In the genomic region with DNA sequence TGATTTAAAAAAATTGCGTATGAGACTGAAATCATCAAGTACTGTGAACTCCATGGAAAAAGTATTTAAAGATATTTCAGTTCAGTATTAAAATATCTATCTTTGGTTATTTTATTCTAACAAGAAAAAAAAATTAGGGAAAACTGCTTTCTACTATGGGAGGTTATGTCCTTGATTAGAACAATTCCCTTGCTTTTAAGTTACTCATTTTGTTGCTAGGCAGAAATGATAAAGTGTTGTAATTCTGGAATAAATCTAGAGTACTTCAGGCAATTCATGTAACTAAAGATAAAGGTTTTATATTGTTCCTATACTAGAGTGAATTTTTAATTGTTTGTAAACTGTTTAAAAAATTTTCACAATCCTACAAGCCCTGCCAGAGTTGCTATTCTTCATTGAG, we compare ENCODE assay signal across 1 cellular context.
TF ChIP-seq lines count a peak whose summit lies in the region.

No MANE protein-coding gene starts in this region.

TF ChIP-seq in SK-N-SH treated with all-trans-retinoic acid at 6 μM for 48 hours, 23 proteins besides CTCF, POLR2A, EP300 and RAD21 (continued from another document):
- TF ChIP-seq, protein P1, sequence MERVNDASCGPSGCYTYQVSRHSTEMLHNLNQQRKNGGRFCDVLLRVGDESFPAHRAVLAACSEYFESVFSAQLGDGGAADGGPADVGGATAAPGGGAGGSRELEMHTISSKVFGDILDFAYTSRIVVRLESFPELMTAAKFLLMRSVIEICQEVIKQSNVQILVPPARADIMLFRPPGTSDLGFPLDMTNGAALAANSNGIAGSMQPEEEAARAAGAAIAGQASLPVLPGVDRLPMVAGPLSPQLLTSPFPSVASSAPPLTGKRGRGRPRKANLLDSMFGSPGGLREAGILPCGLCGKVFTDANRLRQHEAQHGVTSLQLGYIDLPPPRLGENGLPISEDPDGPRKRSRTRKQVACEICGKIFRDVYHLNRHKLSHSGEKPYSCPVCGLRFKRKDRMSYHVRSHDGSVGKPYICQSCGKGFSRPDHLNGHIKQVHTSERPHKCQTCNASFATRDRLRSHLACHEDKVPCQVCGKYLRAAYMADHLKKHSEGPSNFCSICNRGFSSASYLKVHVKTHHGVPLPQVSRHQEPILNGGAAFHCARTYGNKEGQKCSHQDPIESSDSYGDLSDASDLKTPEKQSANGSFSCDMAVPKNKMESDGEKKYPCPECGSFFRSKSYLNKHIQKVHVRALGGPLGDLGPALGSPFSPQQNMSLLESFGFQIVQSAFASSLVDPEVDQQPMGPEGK (CRISPR knock-in tag; IDR thresholded peaks at IDR 0.05; ENCODE audit: borderline replicate concordance), result no peak
- no peak for TF ChIP-seq PPARA (CRISPR knock-in tag; IDR thresholded peaks at IDR 0.05; ENCODE audit: borderline replicate concordance)
- no peak for TF ChIP-seq RARB (CRISPR knock-in tag; IDR thresholded peaks at IDR 0.05)
- TF ChIP-seq SNAI2 (CRISPR knock-in tag; IDR thresholded peaks at IDR 0.05), result no peak
- no peak for TF ChIP-seq CSDC2 (CRISPR knock-in tag; IDR thresholded peaks at IDR 0.05)
- TF ChIP-seq, protein P2, sequence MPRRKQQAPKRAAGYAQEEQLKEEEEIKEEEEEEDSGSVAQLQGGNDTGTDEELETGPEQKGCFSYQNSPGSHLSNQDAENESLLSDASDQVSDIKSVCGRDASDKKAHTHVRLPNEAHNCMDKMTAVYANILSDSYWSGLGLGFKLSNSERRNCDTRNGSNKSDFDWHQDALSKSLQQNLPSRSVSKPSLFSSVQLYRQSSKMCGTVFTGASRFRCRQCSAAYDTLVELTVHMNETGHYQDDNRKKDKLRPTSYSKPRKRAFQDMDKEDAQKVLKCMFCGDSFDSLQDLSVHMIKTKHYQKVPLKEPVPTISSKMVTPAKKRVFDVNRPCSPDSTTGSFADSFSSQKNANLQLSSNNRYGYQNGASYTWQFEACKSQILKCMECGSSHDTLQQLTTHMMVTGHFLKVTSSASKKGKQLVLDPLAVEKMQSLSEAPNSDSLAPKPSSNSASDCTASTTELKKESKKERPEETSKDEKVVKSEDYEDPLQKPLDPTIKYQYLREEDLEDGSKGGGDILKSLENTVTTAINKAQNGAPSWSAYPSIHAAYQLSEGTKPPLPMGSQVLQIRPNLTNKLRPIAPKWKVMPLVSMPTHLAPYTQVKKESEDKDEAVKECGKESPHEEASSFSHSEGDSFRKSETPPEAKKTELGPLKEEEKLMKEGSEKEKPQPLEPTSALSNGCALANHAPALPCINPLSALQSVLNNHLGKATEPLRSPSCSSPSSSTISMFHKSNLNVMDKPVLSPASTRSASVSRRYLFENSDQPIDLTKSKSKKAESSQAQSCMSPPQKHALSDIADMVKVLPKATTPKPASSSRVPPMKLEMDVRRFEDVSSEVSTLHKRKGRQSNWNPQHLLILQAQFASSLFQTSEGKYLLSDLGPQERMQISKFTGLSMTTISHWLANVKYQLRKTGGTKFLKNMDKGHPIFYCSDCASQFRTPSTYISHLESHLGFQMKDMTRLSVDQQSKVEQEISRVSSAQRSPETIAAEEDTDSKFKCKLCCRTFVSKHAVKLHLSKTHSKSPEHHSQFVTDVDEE (CRISPR knock-in tag; IDR thresholded peaks at IDR 0.05), result no peak
- TF ChIP-seq, protein P3, sequence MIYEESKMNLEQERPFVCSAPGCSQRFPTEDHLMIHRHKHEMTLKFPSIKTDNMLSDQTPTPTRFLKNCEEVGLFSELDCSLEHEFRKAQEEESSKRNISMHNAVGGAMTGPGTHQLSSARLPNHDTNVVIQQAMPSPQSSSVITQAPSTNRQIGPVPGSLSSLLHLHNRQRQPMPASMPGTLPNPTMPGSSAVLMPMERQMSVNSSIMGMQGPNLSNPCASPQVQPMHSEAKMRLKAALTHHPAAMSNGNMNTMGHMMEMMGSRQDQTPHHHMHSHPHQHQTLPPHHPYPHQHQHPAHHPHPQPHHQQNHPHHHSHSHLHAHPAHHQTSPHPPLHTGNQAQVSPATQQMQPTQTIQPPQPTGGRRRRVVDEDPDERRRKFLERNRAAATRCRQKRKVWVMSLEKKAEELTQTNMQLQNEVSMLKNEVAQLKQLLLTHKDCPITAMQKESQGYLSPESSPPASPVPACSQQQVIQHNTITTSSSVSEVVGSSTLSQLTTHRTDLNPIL (CRISPR knock-in tag; IDR thresholded peaks at IDR 0.05; ENCODE audit: low read depth), result no peak
